8 cellular contexts compared by ENCODE assay signal in genomic region chr5:95644351-95645042, GRCh38. TPM values are rescaled to one million over a fixed set of nuclear protein-coding genes. Genes with fewer than 3 reads are reported as not detected.
DNase-seq lines count a peak whose midpoint lies in the region; ATAC-seq and TF ChIP-seq lines count a peak whose summit lies in the region.

No MANE protein-coding gene starts in this region.

- ATAC-seq in GM18873 (IDR thresholded peaks at IDR 0.05; ENCODE audit: low FRiP score, unreplicated experiment) (peak; percentile 32), HG03139 (IDR thresholded peaks at IDR 0.05; ENCODE audit: unreplicated experiment) (peak; percentile 35)
- ATAC-seq in activated CD8-positive, alpha-beta memory T cell treated with anti-CD3 and anti-CD28 coated beads, Interleukin-2, amount 10 ng/mL, durations not matched to agents 7 days and 5 days: no peak

- peaks cover 40% of the 10 kb centered on the region for H3K4me1 Mint-ChIP-seq in activated CD8-positive, alpha-beta memory T cell treated with anti-CD3 and anti-CD28 coated beads, Interleukin-2, amount 10 ng/mL, durations not matched to agents 7 days and 5 days

- DNase-seq in COR-L47 (lab: John Stamatoyannopoulos, UW) (peak; percentile 31), NCI-H69 (lab: John Stamatoyannopoulos, UW) (peak; percentile 86), fibroblast of mammary gland (ENCODE audit: low read depth) (peak; percentile 67), pons (ENCODE audit: low spot score) (peak; percentile 76), mesenteric fat pad (ENCODE audit: low spot score) (no peak)
- DNase-seq in activated CD8-positive, alpha-beta memory T cell treated with anti-CD3 and anti-CD28 coated beads, Interleukin-2, amount 10 ng/mL, durations not matched to agents 7 days and 5 days: peak; percentile 81

- peak; percentile 81 for TF ChIP-seq CTCF in fibroblast of mammary gland (conservative IDR thresholded peaks at IDR 0.05; ENCODE audit: control insufficient read depth, insufficient read depth, low read depth, low read length)

- H3K4me3 Mint-ChIP-seq in activated CD8-positive, alpha-beta memory T cell treated with anti-CD3 and anti-CD28 coated beads, Interleukin-2, amount 10 ng/mL, durations not matched to agents 7 days and 5 days: no peak overlapping the region

- no peaks in the 10 kb centered on the region for H3K9me3 Mint-ChIP-seq in activated CD8-positive, alpha-beta memory T cell treated with anti-CD3 and anti-CD28 coated beads, Interleukin-2, amount 10 ng/mL, durations not matched to agents 7 days and 5 days (ENCODE audit: low read depth)

- peaks cover 2% of the 10 kb centered on the region for H3K27me3 Mint-ChIP-seq in activated CD8-positive, alpha-beta memory T cell treated with anti-CD3 and anti-CD28 coated beads, Interleukin-2, amount 10 ng/mL, durations not matched to agents 7 days and 5 days

- peak overlapping the region; percentile 63 for H3K27ac Mint-ChIP-seq in activated CD8-positive, alpha-beta memory T cell treated with anti-CD3 and anti-CD28 coated beads, Interleukin-2, amount 10 ng/mL, durations not matched to agents 7 days and 5 days

- peaks cover under 1% of the 10 kb centered on the region for H3K36me3 Mint-ChIP-seq in activated CD8-positive, alpha-beta memory T cell treated with anti-CD3 and anti-CD28 coated beads, Interleukin-2, amount 10 ng/mL, durations not matched to agents 7 days and 5 days

- CTCF ChIA-PET in activated CD8-positive, alpha-beta memory T cell treated with anti-CD3 and anti-CD28 coated beads, Interleukin-2, amount 10 ng/mL, durations not matched to agents 7 days and 5 days (lab: Charles Lee): interaction anchor here (0.7 to 5.2 kb wide), 15 partner anchors 10 to 677 kb away, joined by 3 to 46 read pairs (median 4); no protein-coding TSS in a partner anchor

- no peak overlapping the region for H3K4me3 ChIP-seq in fibroblast of mammary gland (ENCODE audit: control insufficient read depth, low read depth, low read length)

RNA-seq across cellular contexts. Expression of gene RFESD, which starts 2.1 kb away (rescaled TPM):
- 1 to 10 TPM; 3.0 to 3.3 TPM for total RNA-seq in activated CD8-positive, alpha-beta memory T cell treated with anti-CD3 and anti-CD28 coated beads, Interleukin-2, amount 10 ng/mL, durations not matched to agents 7 days and 5 days
- total RNA-seq in mesenteric fat pad: 1.1 TPM

RNA-seq across cellular contexts. Expression of gene GPR150, which starts 24.6 kb away (rescaled TPM):
- under 1 TPM; 0.28 to 0.58 TPM for total RNA-seq in activated CD8-positive, alpha-beta memory T cell treated with anti-CD3 and anti-CD28 coated beads, Interleukin-2, amount 10 ng/mL, durations not matched to agents 7 days and 5 days
- 0.32 TPM for total RNA-seq in mesenteric fat pad

RNA-seq across cellular contexts. Expression of gene SPATA9, which starts 38.3 kb away (rescaled TPM):
- total RNA-seq in activated CD8-positive, alpha-beta memory T cell treated with anti-CD3 and anti-CD28 coated beads, Interleukin-2, amount 10 ng/mL, durations not matched to agents 7 days and 5 days: not detected
- total RNA-seq in mesenteric fat pad: 3.5 TPM
